Comparison of ENCODE assay signal across 21 cellular contexts in the genomic region with DNA sequence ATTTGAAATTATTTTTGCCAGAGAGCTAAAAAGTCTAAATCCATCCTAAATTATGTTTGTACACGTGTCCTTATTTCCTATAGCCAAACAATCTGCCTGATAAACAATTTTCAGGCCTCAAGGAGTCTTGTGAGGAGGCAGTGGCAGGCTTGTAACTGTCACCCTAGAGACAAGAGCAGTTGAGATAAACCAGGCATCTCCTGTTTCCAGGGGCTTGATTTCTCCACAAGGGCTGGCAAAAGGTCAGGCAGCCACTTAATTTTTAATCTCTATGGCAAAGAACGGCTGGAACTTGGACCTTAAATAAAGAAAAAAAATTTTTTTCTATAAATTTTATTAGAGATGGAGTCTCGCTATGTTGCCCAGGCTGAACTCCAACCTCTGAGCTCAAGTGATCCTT.
"Had no signal": no experiment of that assay in that cellular context is flagged by ENCODE, and none has a peak within 500 bp of the region (broad histone marks: within the 10 kb centered on the region; RNA-seq: fewer than 3 reads in every experiment).

No MANE protein-coding gene starts in this region.

- H2AFZ ChIP-seq: parathyroid adenoma had no signal

- H3K27ac ChIP-seq: breast epithelium, esophagus squamous epithelium, neutrophil, parathyroid adenoma, sigmoid colon, spleen, thyroid gland, VCaP had no signal

- H3K4me3 Mint-ChIP-seq: activated naive CD4-positive, alpha-beta T cell treated with anti-CD3 and anti-CD28 coated beads, Interleukin-2, amount 50 U/mL, for 24 hours; effector memory CD8-positive, alpha-beta T cell; natural killer cell treated with Interleukin-12 subunit alpha and Interleukin-12 subunit beta and Interleukin-15 and Interleukin-18, amount 100 ng/mL, for 72 hours; T-helper 17 cell had no signal

- H3K27me3 ChIP-seq: breast epithelium, esophagus squamous epithelium, neutrophil, sigmoid colon, spleen, thyroid gland had no signal

- H3K36me3 Mint-ChIP-seq: activated naive CD4-positive, alpha-beta T cell treated with anti-CD3 and anti-CD28 coated beads, Interleukin-2, amount 50 U/mL, for 24 hours; natural killer cell treated with Interleukin-12 subunit alpha and Interleukin-12 subunit beta and Interleukin-15 and Interleukin-18, amount 100 ng/mL, for 72 hours had no signal

- H3K4me1 ChIP-seq: breast epithelium, esophagus squamous epithelium, parathyroid adenoma, sigmoid colon, spleen, thyroid gland had no signal

- H3K4me1 Mint-ChIP-seq: activated naive CD4-positive, alpha-beta T cell treated with anti-CD3 and anti-CD28 coated beads, Interleukin-2, amount 50 U/mL, for 24 hours; T-helper 17 cell had no signal

- H3K9me3 Mint-ChIP-seq: activated naive CD4-positive, alpha-beta T cell treated with anti-CD3 and anti-CD28 coated beads, Interleukin-2, amount 50 U/mL, for 24 hours; effector memory CD8-positive, alpha-beta T cell; natural killer cell treated with Interleukin-12 subunit alpha and Interleukin-12 subunit beta and Interleukin-15 and Interleukin-18, amount 100 ng/mL, for 72 hours had no signal

- H3K27ac Mint-ChIP-seq: activated naive CD4-positive, alpha-beta T cell treated with anti-CD3 and anti-CD28 coated beads, Interleukin-2, amount 50 U/mL, for 24 hours; effector memory CD8-positive, alpha-beta T cell; natural killer cell treated with Interleukin-12 subunit alpha and Interleukin-12 subunit beta and Interleukin-15 and Interleukin-18, amount 100 ng/mL, for 72 hours; T-helper 17 cell had no signal

- ATAC-seq: effector memory CD8-positive, alpha-beta T cell; T-helper 17 cell had no signal

- H3K4me3 ChIP-seq: breast epithelium, esophagus squamous epithelium, sigmoid colon, spleen, thyroid gland had no signal

- H3K9me3 ChIP-seq: breast epithelium, esophagus squamous epithelium, neutrophil, sigmoid colon, spleen, thyroid gland had no signal

- H3K9ac ChIP-seq: parathyroid adenoma had no signal

- DNase-seq: activated CD4-positive, alpha-beta T cell treated with anti-CD3 and anti-CD28 coated beads, Interleukin-2, amount 50 U/mL, for 1 hour; activated CD4-positive, CD25-positive, alpha-beta regulatory T cell treated with anti-CD3 and anti-CD28 coated beads, Interleukin-2, amount 50 U/mL, for 72 hours; activated CD8-positive, alpha-beta memory T cell treated with anti-CD3 and anti-CD28 coated beads for 24 hours; activated CD8-positive, alpha-beta memory T cell treated with anti-CD3 and anti-CD28 coated beads, Interleukin-2, amount 50 U/mL, for 48 hours; activated effector memory CD4-positive, alpha-beta T cell treated with Interleukin-2 at 50 U/mL for 16 hours; activated T-cell treated with anti-CD3 and anti-CD28 coated beads, Interleukin-2, amount 50 U/mL, for 48 hours; effector memory CD8-positive, alpha-beta T cell; esophagus squamous epithelium; kidney; mesendoderm; sigmoid colon; spleen; stimulated activated naive CD4-positive, alpha-beta T cell; T-helper 17 cell; thyroid gland had no signal

- H3K36me3 ChIP-seq: sigmoid colon, spleen, thyroid gland had no signal

- H3K27me3 Mint-ChIP-seq: effector memory CD8-positive, alpha-beta T cell; natural killer cell treated with Interleukin-12 subunit alpha and Interleukin-12 subunit beta and Interleukin-15 and Interleukin-18, amount 100 ng/mL, for 72 hours had no signal

- H3K79me2 ChIP-seq: parathyroid adenoma had no signal
